Comparison of ENCODE assay signal across 15 cellular contexts in the genomic region with DNA sequence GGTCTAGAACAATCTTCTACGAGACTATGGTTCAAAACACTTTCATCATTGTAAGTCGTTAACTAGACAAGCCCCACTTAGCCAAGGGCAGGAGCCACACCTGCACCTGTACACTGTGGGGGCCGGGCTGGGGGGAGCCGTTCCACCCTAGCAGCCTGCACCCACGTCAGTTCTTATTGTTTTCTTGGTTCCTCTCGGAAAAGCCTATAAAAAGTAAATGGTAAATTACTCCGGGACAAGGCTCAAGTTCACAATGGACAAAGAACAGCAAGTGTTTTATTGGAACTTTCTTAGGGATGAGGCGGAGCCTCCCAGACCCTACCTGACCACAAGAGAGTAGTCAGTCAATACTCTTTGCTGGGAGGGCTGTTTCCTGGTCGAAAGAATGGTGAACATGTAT. TPM values are rescaled to one million over a fixed set of nuclear protein-coding genes. Genes with fewer than 3 reads are reported as not detected.
DNase-seq lines count a peak whose midpoint lies in the region; ATAC-seq and TF ChIP-seq lines count a peak whose summit lies in the region.
"Had no signal": no experiment of that assay in that cellular context is flagged by ENCODE, and none has a peak within 500 bp of the region (broad histone marks: within the 10 kb centered on the region; RNA-seq: fewer than 3 reads in every experiment).

No MANE protein-coding gene starts in this region.

- H3K36me3 Mint-ChIP-seq in activated CD4-positive, alpha-beta T cell treated with anti-CD3 and anti-CD28 coated beads, Interleukin-2, amount 10 ng/mL, durations not matched to agents 24 days and 14 days (ENCODE audit: low read depth): peaks cover 5% of the 10 kb centered on the region
- no peaks in the 10 kb centered on the region for H3K36me3 Mint-ChIP-seq in mesothelial cell of epicardium
- H3K36me3 Mint-ChIP-seq: activated CD4-positive, alpha-beta memory T cell treated with anti-CD3 and anti-CD28 coated beads for 36 hours; stimulated activated memory B cell treated with anti-CD40 and anti-IgM and Interleukin-4, amounts not matched to agents 10 μg/mL and 1 μg/mL and 100 μg/mL, for 72 hours had no signal

- TF ChIP-seq POLR2A in testis (IDR thresholded peaks at IDR 0.05) (no peak), right lobe of liver (IDR thresholded peaks at IDR 0.05) (no peak)

- H3K27ac ChIP-seq in testis (peak overlapping the region; percentile 48 to 66), right lobe of liver (no peak overlapping the region)

- H3K9me3 ChIP-seq in testis: no peaks in the 10 kb centered on the region
- H3K9me3 ChIP-seq in right lobe of liver: no peaks in the 10 kb centered on the region
- H3K9me3 ChIP-seq: spleen had no signal

- intact Hi-C loops in activated CD4-positive, alpha-beta T cell treated with anti-CD3 and anti-CD28 coated beads, Interleukin-2, amount 10 ng/mL, durations not matched to agents 24 days and 14 days (cut with micrococcal nuclease): loop anchor here (10.0 kb wide), 2 partner anchors 1074 to 1156 kb away; partner anchors contain the start of genes FBXO15 and TIMM21
- intact Hi-C loops in testis (cut with DNase I; ENCODE audit: low total_unique reads) (no loop called here), right lobe of liver (cut with DNase I) (no loop called here)

- WGBS in testis, 2 donors: 65% methylated on average over 9 of the region's 9 CpGs
- WGBS in right lobe of liver (ENCODE audit: insufficient coverage, low coverage, low lambda C conversion rate, missing lambda C conversion rate): 82% methylated on average over 8 of the region's 9 CpGs

- H3K9me3 Mint-ChIP-seq in activated CD4-positive, alpha-beta T cell treated with anti-CD3 and anti-CD28 coated beads, Interleukin-2, amount 10 ng/mL, durations not matched to agents 24 days and 14 days: no peaks in the 10 kb centered on the region
- no peaks in the 10 kb centered on the region for H3K9me3 Mint-ChIP-seq in mesothelial cell of epicardium
- H3K9me3 Mint-ChIP-seq: activated CD4-positive, alpha-beta memory T cell treated with anti-CD3 and anti-CD28 coated beads for 36 hours; GM23338; stimulated activated memory B cell treated with anti-CD40 and anti-IgM and Interleukin-4, amounts not matched to agents 10 μg/mL and 1 μg/mL and 100 μg/mL, for 72 hours had no signal

- H3K36me3 ChIP-seq in testis (ENCODE audit: low read depth, missing control alignments) (no peaks in the 10 kb centered on the region), right lobe of liver (no peaks in the 10 kb centered on the region)
- H3K36me3 ChIP-seq: spleen had no signal

- peaks cover 34% of the 10 kb centered on the region for H3K4me1 Mint-ChIP-seq in activated CD4-positive, alpha-beta T cell treated with anti-CD3 and anti-CD28 coated beads, Interleukin-2, amount 10 ng/mL, durations not matched to agents 24 days and 14 days
- H3K4me1 Mint-ChIP-seq in mesothelial cell of epicardium: peaks cover 91% of the 10 kb centered on the region

- H3K27me3 Mint-ChIP-seq in activated CD4-positive, alpha-beta T cell treated with anti-CD3 and anti-CD28 coated beads, Interleukin-2, amount 10 ng/mL, durations not matched to agents 24 days and 14 days: no peaks in the 10 kb centered on the region
- no peaks in the 10 kb centered on the region for H3K27me3 Mint-ChIP-seq in mesothelial cell of epicardium (ENCODE audit: low read depth)
- H3K27me3 Mint-ChIP-seq: activated CD4-positive, alpha-beta memory T cell treated with anti-CD3 and anti-CD28 coated beads for 36 hours; stimulated activated memory B cell treated with anti-CD40 and anti-IgM and Interleukin-4, amounts not matched to agents 10 μg/mL and 1 μg/mL and 100 μg/mL, for 72 hours had no signal

- H3K4me1 ChIP-seq in testis: peaks cover 24% of the 10 kb centered on the region
- H3K4me1 ChIP-seq in right lobe of liver: peaks cover 0 to 64% (median 26%) of the 10 kb centered on the region in 4 donors

- H3K27ac Mint-ChIP-seq in activated CD4-positive, alpha-beta T cell treated with anti-CD3 and anti-CD28 coated beads, Interleukin-2, amount 10 ng/mL, durations not matched to agents 24 days and 14 days: no peak overlapping the region
- H3K27ac Mint-ChIP-seq in mesothelial cell of epicardium: peak overlapping the region; percentile 41
- H3K27ac Mint-ChIP-seq: activated CD4-positive, alpha-beta memory T cell treated with anti-CD3 and anti-CD28 coated beads for 36 hours; GM23338; stimulated activated memory B cell treated with anti-CD40 and anti-IgM and Interleukin-4, amounts not matched to agents 10 μg/mL and 1 μg/mL and 100 μg/mL, for 72 hours had no signal

- no peak overlapping the region for H3K4me3 Mint-ChIP-seq in activated CD4-positive, alpha-beta T cell treated with anti-CD3 and anti-CD28 coated beads, Interleukin-2, amount 10 ng/mL, durations not matched to agents 24 days and 14 days
- no peak overlapping the region for H3K4me3 Mint-ChIP-seq in mesothelial cell of epicardium
- H3K4me3 Mint-ChIP-seq: activated CD4-positive, alpha-beta memory T cell treated with anti-CD3 and anti-CD28 coated beads for 36 hours; GM23338; stimulated activated memory B cell treated with anti-CD40 and anti-IgM and Interleukin-4, amounts not matched to agents 10 μg/mL and 1 μg/mL and 100 μg/mL, for 72 hours had no signal

- H3K27me3 ChIP-seq in testis (no peaks in the 10 kb centered on the region), right lobe of liver (no peaks in the 10 kb centered on the region)
- H3K27me3 ChIP-seq: spleen had no signal

- peak; percentile 42 for DNase-seq in activated CD4-positive, alpha-beta T cell treated with anti-CD3 and anti-CD28 coated beads, Interleukin-2, amount 10 ng/mL, durations not matched to agents 24 days and 14 days
- DNase-seq in activated CD4-positive, alpha-beta T cell treated with anti-CD3 and anti-CD28 coated beads, Interleukin-2, amount 50 U/mL, for 48 hours: no peak
- DNase-seq in NCI-H69 (lab: John Stamatoyannopoulos, UW) (peak; percentile 90), mesothelial cell of epicardium (ENCODE audit: low spot score in 2 of 2, unreplicated experiment in 2 of 2) (no peak), testis (no peak), right lobe of liver (no peak)
- DNase-seq: activated CD4-positive, alpha-beta memory T cell treated with anti-CD3 and anti-CD28 coated beads for 36 hours; foreskin melanocyte; mesenchymal stem cell; MM.1S; spleen had no signal

- ATAC-seq in HG03135 (IDR thresholded peaks at IDR 0.05; ENCODE audit: unreplicated experiment): no peak
- ATAC-seq in right lobe of liver: no peak
- no peak for ATAC-seq in GM19395 (IDR thresholded peaks at IDR 0.05; ENCODE audit: unreplicated experiment)
- ATAC-seq: GM23338; stimulated activated memory B cell treated with anti-CD40 and anti-IgM and Interleukin-4, amounts not matched to agents 10 μg/mL and 1 μg/mL and 100 μg/mL, for 72 hours had no signal

- no peak overlapping the region for H3K4me3 ChIP-seq in testis
- no peak overlapping the region for H3K4me3 ChIP-seq in right lobe of liver
- H3K4me3 ChIP-seq: GM23338, spleen had no signal

- TF ChIP-seq CTCF in mesothelial cell of epicardium (IDR thresholded peaks at IDR 0.05; ENCODE audit: unreplicated experiment): no peak
- TF ChIP-seq CTCF in testis (IDR thresholded peaks at IDR 0.05): no peak
- TF ChIP-seq CTCF in right lobe of liver (IDR thresholded peaks at IDR 0.05): no peak

RNA-seq across cellular contexts. Expression of gene TSHZ1, which starts 7.9 kb away (rescaled TPM):
- total RNA-seq in activated CD4-positive, alpha-beta T cell treated with anti-CD3 and anti-CD28 coated beads, Interleukin-2, amount 10 ng/mL, durations not matched to agents 24 days and 14 days: 12.4 and 12.5 TPM in 2 replicates
- 48.6 to 50.6 TPM (median 50.0 TPM) in 3 replicates for total RNA-seq in mesothelial cell of epicardium
- 10 to 100 TPM; 18.4 to 36.2 TPM for total RNA-seq in testis
- 12.8 TPM for polyA plus RNA-seq in testis (ENCODE audit: insufficient read depth, low read depth, low replicate concordance)
- 10 to 100 TPM in 2 of 6 experiments, 1 to 10 TPM in 4; 6.4 to 13.3 (median 9.6) TPM for total RNA-seq in right lobe of liver

RNA-seq across cellular contexts. Expression of gene PTGR3, which starts 9.6 kb away (rescaled TPM):
- 23.3 and 23.6 TPM in 2 replicates for total RNA-seq in activated CD4-positive, alpha-beta T cell treated with anti-CD3 and anti-CD28 coated beads, Interleukin-2, amount 10 ng/mL, durations not matched to agents 24 days and 14 days
- total RNA-seq in mesothelial cell of epicardium (47.0 to 52.6 TPM (median 52.1 TPM) in 3 replicates), testis (10 to 100 TPM; 13.9 to 27.9 TPM), right lobe of liver (10 to 100 TPM in 5 of 6 experiments, 1 to 10 TPM in 1; 9.4 to 30.1 (median 19.8) TPM)
- 15.7 TPM for polyA plus RNA-seq in testis (ENCODE audit: insufficient read depth, low read depth, low replicate concordance)

Comparison
In these comparisons a context has a peak if more than half of its experiments do, and no peak if none do; other contexts are left out.
1. DNase-seq: peak in activated CD4-positive, alpha-beta T cell treated with anti-CD3 and anti-CD28 coated beads, Interleukin-2, amount 10 ng/mL, durations not matched to agents 24 days and 14 days (single experiment) and NCI-H69 (single experiment); none in activated CD4-positive, alpha-beta T cell treated with anti-CD3 and anti-CD28 coated beads, Interleukin-2, amount 50 U/mL, for 48 hours (0 of 2), mesothelial cell of epicardium (0 of 2), testis (single experiment) and right lobe of liver (0 of 3).
2. H3K27ac ChIP-seq: peak in testis (2 of 2); none in right lobe of liver (0 of 3).